Comparison of ENCODE assay signal across 26 cellular contexts in genomic region chr2:146130290-146130689, GRCh38.
A peak's percentile ranks its signal among the peaks of the same experiment; 100 is the strongest.
DNase-seq lines count a peak whose midpoint lies in the region; ATAC-seq, FAIRE-seq and TF ChIP-seq lines count a peak whose summit lies in the region.
"Had no signal": no experiment of that assay in that cellular context is flagged by ENCODE, and none has a peak within 500 bp of the region (broad histone marks: within the 10 kb centered on the region; RNA-seq: fewer than 3 reads in every experiment).

No MANE protein-coding gene starts in this region.

- H3K4me3 Mint-ChIP-seq in osteocyte (ENCODE audit: unreplicated experiment): no peak overlapping the region
- H3K4me3 Mint-ChIP-seq: B cell; CD8-positive, alpha-beta T cell had no signal

- TF ChIP-seq CTCF in bronchial epithelial cell (IDR thresholded peaks at IDR 0.05; ENCODE audit: insufficient read depth, low read length, severe bottlenecking): no peak
- no peak for TF ChIP-seq CTCF in osteocyte (IDR thresholded peaks at IDR 0.05)
- no peak for TF ChIP-seq CTCF in dorsolateral prefrontal cortex (IDR thresholded peaks at IDR 0.05 in 54 of 56, conservative IDR thresholded peaks at IDR 0.05 in 2 of 56; ENCODE audit: low read depth in 1 of 56, partially characterized antibody in 56 of 56)

- no peak for ATAC-seq in HG03039 (IDR thresholded peaks at IDR 0.05; ENCODE audit: unreplicated experiment)
- ATAC-seq: CD8-positive, alpha-beta T cell; HCT116; Right ventricle myocardium inferior had no signal

- peak; percentile 43 for DNase-seq in bronchial epithelial cell (ENCODE audit: low read depth)
- DNase-seq in islet precursor cell: peak; percentile 49
- no peak for DNase-seq in osteocyte (ENCODE audit: extremely low spot score, unreplicated experiment)
- no peak for DNase-seq in dorsolateral prefrontal cortex
- no peak for DNase-seq in stimulated activated CD4-positive, alpha-beta T cell treated with anti-CD3 and anti-CD28 coated beads, Interleukin-4, amount 100 ng/mL, for 24 hours
- DNase-seq in GM19240 (ENCODE audit: insufficient read length, low spot score): no peak
- DNase-seq: Caco-2; CD8-positive, alpha-beta T cell; GOT3; KBM-7; MV-4-11; NCI-H1105; NCI-H1436 treated with DMSO at 0.1 percent for 48 hours; NCI-H187 treated with DMSO at 0.1 percent for 48 hours; NCI-H446; NCI-H524 treated with DMSO at 0.1 percent for 48 hours; NCI-H774; PC-9 had no signal

- H3K36me3 ChIP-seq in bronchial epithelial cell (ENCODE audit: control insufficient read depth, insufficient read depth, low read length): no peaks in the 10 kb centered on the region
- H3K36me3 ChIP-seq: SJSA1 had no signal

- intact Hi-C loops in dorsolateral prefrontal cortex (cut with DNase I): no loop called here

- FAIRE-seq in bronchial epithelial cell (lab: Jason Lieb, UNC): no peak
- FAIRE-seq: G401.6, HepG2 had no signal

- H3K27me3 ChIP-seq in bronchial epithelial cell (ENCODE audit: control insufficient read depth, insufficient read depth, low read length) (no peaks in the 10 kb centered on the region), dorsolateral prefrontal cortex (no peaks in the 10 kb centered on the region)
- H3K27me3 ChIP-seq: SJSA1 had no signal

- H3K4me1 Mint-ChIP-seq in osteocyte (ENCODE audit: unreplicated experiment): peaks cover 59% of the 10 kb centered on the region
- H3K4me1 Mint-ChIP-seq: B cell had no signal

- H3K27ac Mint-ChIP-seq in osteocyte (ENCODE audit: unreplicated experiment): peak overlapping the region; percentile 77
- H3K27ac Mint-ChIP-seq: B cell; CD8-positive, alpha-beta T cell had no signal

- H3K4me3 ChIP-seq in bronchial epithelial cell (ENCODE audit: low read depth, low read length): no peak overlapping the region
- no peak overlapping the region for H3K4me3 ChIP-seq in dorsolateral prefrontal cortex
- H3K4me3 ChIP-seq: PC-9, SJSA1 had no signal

- no peaks in the 10 kb centered on the region for H3K36me3 Mint-ChIP-seq in osteocyte (ENCODE audit: unreplicated experiment)
- H3K36me3 Mint-ChIP-seq: CD8-positive, alpha-beta T cell had no signal

- H3K27me3 Mint-ChIP-seq in osteocyte (ENCODE audit: unreplicated experiment): no peaks in the 10 kb centered on the region
- H3K27me3 Mint-ChIP-seq: B cell had no signal

- H3K9me3 Mint-ChIP-seq in osteocyte (ENCODE audit: unreplicated experiment): peaks cover 23% of the 10 kb centered on the region

- H3K27ac ChIP-seq in dorsolateral prefrontal cortex: no peak overlapping the region
- H3K27ac ChIP-seq: C4-2B, PC-9, SJSA1 had no signal

Comparison
In these comparisons a context has a peak if more than half of its experiments do, and no peak if none do; other contexts are left out.
1. DNase-seq: peak in bronchial epithelial cell (single experiment) and islet precursor cell (single experiment); none in osteocyte (single experiment), dorsolateral prefrontal cortex (0 of 10), stimulated activated CD4-positive, alpha-beta T cell treated with anti-CD3 and anti-CD28 coated beads, Interleukin-4, amount 100 ng/mL, for 24 hours (single experiment) and GM19240 (single experiment).